In genomic region chr19:55079400-55080038, GRCh38 we compare ENCODE assay signal across 11 cellular contexts. TPM values are rescaled to one million over a fixed set of nuclear protein-coding genes. Genes with fewer than 3 reads are reported as not detected.
DNase-seq lines count a peak whose midpoint lies in the region; ATAC-seq and TF ChIP-seq lines count a peak whose summit lies in the region.
"Had no signal": no experiment of that assay in that cellular context is flagged by ENCODE, and none has a peak within 500 bp of the region (broad histone marks: within the 10 kb centered on the region; RNA-seq: fewer than 3 reads in every experiment).

No MANE protein-coding gene starts in this region.

- H3K4me3 ChIP-seq in GM23338, result peak overlapping the region; percentile 85
- H3K4me3 ChIP-seq in iPS-20b (ENCODE audit: low read length), result peak overlapping the region; percentile 67; the same call in 1 of the 2 replicates
- H3K4me3 ChIP-seq in tibial nerve, result no peak overlapping the region
- H3K4me3 ChIP-seq: SJCRH30 had no signal

- peaks cover 14% of the 10 kb centered on the region; the same call in 2 of the 3 replicates for H3K36me3 Mint-ChIP-seq in GM23338 (ENCODE audit: low read depth)
- H3K36me3 Mint-ChIP-seq in activated T-helper 2 cell treated with anti-CD3 and anti-CD28 coated beads, Interferon-gamma antibody, Interleukin-2, Interleukin-4, amounts not matched to agents 10 μg/mL and 5 μg/mL and 100 μg/mL, durations not matched to agents 14 hours and 24 hours and 36 hours (ENCODE audit: low read depth), result peaks cover 7% of the 10 kb centered on the region

- no peaks in the 10 kb centered on the region for H3K79me2 ChIP-seq in GM23338 (replicated peaks; ENCODE audit: insufficient read depth)

- ATAC-seq in GM23338 (no peak), GM19455 (IDR thresholded peaks at IDR 0.05; ENCODE audit: unreplicated experiment) (no peak)

- peaks cover 13% of the 10 kb centered on the region for H3F3A ChIP-seq in GM23338 (replicated peaks; ENCODE audit: low read depth)

- no peak for TF ChIP-seq CTCF in 22Rv1 (IDR thresholded peaks at IDR 0.05)
- no peak for TF ChIP-seq CTCF in GM23338 (conservative IDR thresholded peaks at IDR 0.05; ENCODE audit: low read depth in 2 of 2)
- no peak for TF ChIP-seq CTCF in tibial nerve (IDR thresholded peaks at IDR 0.05)

- H3K9ac ChIP-seq in iPS-20b (ENCODE audit: low read depth, low read length), result no peak overlapping the region

- peaks cover 10% of the 10 kb centered on the region; the same call in 2 of the 3 replicates for H3K9me3 Mint-ChIP-seq in GM23338
- H3K9me3 Mint-ChIP-seq in activated T-helper 2 cell treated with anti-CD3 and anti-CD28 coated beads, Interferon-gamma antibody, Interleukin-2, Interleukin-4, amounts not matched to agents 10 μg/mL and 5 μg/mL and 100 μg/mL, durations not matched to agents 14 hours and 24 hours and 36 hours, result no peaks in the 10 kb centered on the region

- no peak for DNase-seq in GM23338 (ENCODE audit: low spot score)
- no peak for DNase-seq in activated T-helper 2 cell treated with anti-CD3 and anti-CD28 coated beads, Interferon-gamma antibody, Interleukin-2, Interleukin-4, amounts not matched to agents 10 μg/mL and 5 μg/mL and 100 μg/mL, durations not matched to agents 14 hours and 24 hours and 36 hours (ENCODE audit: low spot score)
- no peak for DNase-seq in tibial nerve (ENCODE audit: low spot score in 2 of 2)
- DNase-seq in pons (ENCODE audit: low spot score), result no peak
- DNase-seq in occipital lobe (lab: John Stamatoyannopoulos, UW), result no peak
- DNase-seq: MM.1S, NCI-H510A had no signal

- peaks cover 54% of the 10 kb centered on the region for H3K27me3 Mint-ChIP-seq in GM23338 (ENCODE audit: insufficient read depth, low read depth, poor library complexity)
- H3K27me3 Mint-ChIP-seq in activated T-helper 2 cell treated with anti-CD3 and anti-CD28 coated beads, Interferon-gamma antibody, Interleukin-2, Interleukin-4, amounts not matched to agents 10 μg/mL and 5 μg/mL and 100 μg/mL, durations not matched to agents 14 hours and 24 hours and 36 hours (ENCODE audit: low read depth), result peaks cover 16% of the 10 kb centered on the region

- 59 to 66% methylated on average over 18 to 19 of the region's 19 CpGs for WGBS in tibial nerve, 2 donors

- TF ChIP-seq POLR2A in tibial nerve (IDR thresholded peaks at IDR 0.05), result no peak

- H3K4me1 ChIP-seq in GM23338 (ENCODE audit: insufficient read depth) (peaks cover 26% of the 10 kb centered on the region; the same call in 1 of the 2 replicates), iPS-20b (ENCODE audit: insufficient read depth, low read length) (peaks cover 9% of the 10 kb centered on the region; the same call in 1 of the 2 replicates), tibial nerve (peaks cover 0 to 34% (median 13%) of the 10 kb centered on the region in 4 donors)
- H3K4me1 ChIP-seq: SJCRH30 had no signal

- H3K9me3 ChIP-seq in iPS-20b (ENCODE audit: insufficient read depth, low read depth, low read length), result no peaks in the 10 kb centered on the region
- no peaks in the 10 kb centered on the region for H3K9me3 ChIP-seq in tibial nerve
- H3K9me3 ChIP-seq: SJCRH30 had no signal

- H2AFZ ChIP-seq in GM23338, result no peak overlapping the region

- peaks cover 45% of the 10 kb centered on the region for H3K4me1 Mint-ChIP-seq in GM23338
- H3K4me1 Mint-ChIP-seq in activated T-helper 2 cell treated with anti-CD3 and anti-CD28 coated beads, Interferon-gamma antibody, Interleukin-2, Interleukin-4, amounts not matched to agents 10 μg/mL and 5 μg/mL and 100 μg/mL, durations not matched to agents 14 hours and 24 hours and 36 hours (ENCODE audit: low read depth), result peaks cover 16% of the 10 kb centered on the region

- no peaks in the 10 kb centered on the region for H3K9me2 ChIP-seq in GM23338 (ENCODE audit: insufficient read depth)

- H3K4me3 Mint-ChIP-seq in GM23338, result peak overlapping the region; percentile 88
- H3K4me3 Mint-ChIP-seq in activated T-helper 2 cell treated with anti-CD3 and anti-CD28 coated beads, Interferon-gamma antibody, Interleukin-2, Interleukin-4, amounts not matched to agents 10 μg/mL and 5 μg/mL and 100 μg/mL, durations not matched to agents 14 hours and 24 hours and 36 hours (ENCODE audit: low read depth), result peak overlapping the region; percentile 79

- no peak overlapping the region for H3K27ac Mint-ChIP-seq in GM23338
- H3K27ac Mint-ChIP-seq in activated T-helper 2 cell treated with anti-CD3 and anti-CD28 coated beads, Interferon-gamma antibody, Interleukin-2, Interleukin-4, amounts not matched to agents 10 μg/mL and 5 μg/mL and 100 μg/mL, durations not matched to agents 14 hours and 24 hours and 36 hours, result no peak overlapping the region

- H3K4me2 ChIP-seq in GM23338, result peak overlapping the region; percentile 99

- TF ChIP-seq EP300 in tibial nerve (IDR thresholded peaks at IDR 0.05), result no peak

- peaks cover 32% of the 10 kb centered on the region for H3K27me3 ChIP-seq in GM23338 (ENCODE audit: insufficient read depth)
- H3K27me3 ChIP-seq in iPS-20b (ENCODE audit: insufficient read depth, low read length), result peaks cover 68% of the 10 kb centered on the region
- peaks cover 11 to 95% of the 10 kb centered on the region in 2 donors for H3K27me3 ChIP-seq in tibial nerve
- H3K27me3 ChIP-seq: SJCRH30 had no signal

- intact Hi-C loops in activated T-helper 2 cell treated with anti-CD3 and anti-CD28 coated beads, Interferon-gamma antibody, Interleukin-2, Interleukin-4, amounts not matched to agents 10 μg/mL and 5 μg/mL and 100 μg/mL, durations not matched to agents 14 hours and 24 hours and 36 hours (cut with micrococcal nuclease), result loop anchor here (2.0 to 10.0 kb wide), 4 partner anchors 17 to 615 kb away; partner anchors contain the start of genes DNAAF3, LENG9, PPP1R12C and RDH13

- H4K20me1 ChIP-seq in GM23338 (replicated peaks; ENCODE audit: insufficient read depth), result peaks cover 3% of the 10 kb centered on the region; the same call in 1 of the 2 replicates

- H3K27ac ChIP-seq in 22Rv1, result peak overlapping the region; percentile 95
- no peak overlapping the region for H3K27ac ChIP-seq in GM23338 (ENCODE audit: low read depth)
- no peak overlapping the region for H3K27ac ChIP-seq in iPS-20b (ENCODE audit: low read length)
- H3K27ac ChIP-seq in tibial nerve, result no peak overlapping the region
- H3K27ac ChIP-seq: SJCRH30 had no signal

- H3K36me3 ChIP-seq in GM23338 (ENCODE audit: insufficient read depth) (no peaks in the 10 kb centered on the region), iPS-20b (ENCODE audit: insufficient read depth, low read depth, low read length) (no peaks in the 10 kb centered on the region), tibial nerve (no peaks in the 10 kb centered on the region)
- H3K36me3 ChIP-seq: SJCRH30 had no signal

TF ChIP-seq in GM23338, 12 proteins besides CTCF, POLR2A, EP300 and RAD21 (continues in another document):
- TF ChIP-seq ZNF331 (CRISPR knock-in tag; IDR thresholded peaks at IDR 0.05; ENCODE audit: low read depth), result no peak

RNA-seq across cellular contexts. Expression of gene EPS8L1, which starts 3.9 kb away (rescaled TPM):
- total RNA-seq in GM23338 (2014; rRNA removed; shearing (Covaris generic)), result 40.6 and 47.5 TPM in 2 replicates
- 51.2 and 61.3 TPM in 2 replicates for polyA plus RNA-seq in GM23338 (2016; fragmentation: Nextera tagmentation; extraction: Ambion mirVana)
- total RNA-seq in activated T-helper 2 cell treated with anti-CD3 and anti-CD28 coated beads, Interferon-gamma antibody, Interleukin-2, Interleukin-4, amounts not matched to agents 10 μg/mL and 5 μg/mL and 100 μg/mL, durations not matched to agents 14 hours and 24 hours and 36 hours, result 4.9 and 6.6 TPM in 2 replicates
- total RNA-seq in tibial nerve, result 1 to 10 TPM in 1 of 4 donors, under 1 TPM in 1, not detected in 2; 0.44 to 1.2 TPM
- 0.62 TPM for total RNA-seq in occipital lobe

RNA-seq across cellular contexts. Expression of gene RDH13, which starts 16.6 kb away (rescaled TPM):
- 32.3 and 36.5 TPM in 2 replicates for total RNA-seq in GM23338 (2014; rRNA removed; shearing (Covaris generic))
- 23.0 and 28.0 TPM in 2 replicates for polyA plus RNA-seq in GM23338 (2016; fragmentation: Nextera tagmentation; extraction: Ambion mirVana)
- total RNA-seq in activated T-helper 2 cell treated with anti-CD3 and anti-CD28 coated beads, Interferon-gamma antibody, Interleukin-2, Interleukin-4, amounts not matched to agents 10 μg/mL and 5 μg/mL and 100 μg/mL, durations not matched to agents 14 hours and 24 hours and 36 hours, result 18.3 and 18.9 TPM in 2 replicates
- total RNA-seq in tibial nerve (10 to 100 TPM in 2 of 4 donors, 1 to 10 TPM in 2; 6.3 to 25.7 (median 12.7) TPM), occipital lobe (15.0 TPM)

RNA-seq across cellular contexts. Expression of gene PPP1R12C, which starts 37.9 kb away (rescaled TPM):
- 57.4 and 83.9 TPM in 2 replicates for total RNA-seq in GM23338 (2014; rRNA removed; shearing (Covaris generic))
- polyA plus RNA-seq in GM23338 (2016; fragmentation: Nextera tagmentation; extraction: Ambion mirVana), result 33.2 and 33.3 TPM in 2 replicates
- total RNA-seq in activated T-helper 2 cell treated with anti-CD3 and anti-CD28 coated beads, Interferon-gamma antibody, Interleukin-2, Interleukin-4, amounts not matched to agents 10 μg/mL and 5 μg/mL and 100 μg/mL, durations not matched to agents 14 hours and 24 hours and 36 hours, result 104 and 108 TPM in 2 replicates
- total RNA-seq in tibial nerve (100 to 1,000 TPM; 113 to 270 (median 180) TPM), occipital lobe (20.7 TPM)

RNA-seq across cellular contexts. Expression of gene GP6, which starts 41.5 kb away (rescaled TPM):
- 0.17 TPM in 1 of 2 replicates, not detected in the other for total RNA-seq in GM23338 (2014; rRNA removed; shearing (Covaris generic))
- 1.3 TPM in 2 replicates for polyA plus RNA-seq in GM23338 (2016; fragmentation: Nextera tagmentation; extraction: Ambion mirVana)
- 0.37 and 0.50 TPM in 2 replicates for total RNA-seq in activated T-helper 2 cell treated with anti-CD3 and anti-CD28 coated beads, Interferon-gamma antibody, Interleukin-2, Interleukin-4, amounts not matched to agents 10 μg/mL and 5 μg/mL and 100 μg/mL, durations not matched to agents 14 hours and 24 hours and 36 hours
- total RNA-seq in tibial nerve, result 1 to 10 TPM in 1 of 4 donors, not detected in 3; 1.5 TPM
- total RNA-seq in occipital lobe, result 0.47 TPM

Comparison
In these comparisons a context has a peak if more than half of its experiments do, and no peak if none do; other contexts are left out.
1. H3K4me3 ChIP-seq: peak in GM23338 (single experiment) and iPS-20b (single experiment); none in tibial nerve (0 of 4).